1 cellular context compared by ENCODE assay signal in the genomic region with DNA sequence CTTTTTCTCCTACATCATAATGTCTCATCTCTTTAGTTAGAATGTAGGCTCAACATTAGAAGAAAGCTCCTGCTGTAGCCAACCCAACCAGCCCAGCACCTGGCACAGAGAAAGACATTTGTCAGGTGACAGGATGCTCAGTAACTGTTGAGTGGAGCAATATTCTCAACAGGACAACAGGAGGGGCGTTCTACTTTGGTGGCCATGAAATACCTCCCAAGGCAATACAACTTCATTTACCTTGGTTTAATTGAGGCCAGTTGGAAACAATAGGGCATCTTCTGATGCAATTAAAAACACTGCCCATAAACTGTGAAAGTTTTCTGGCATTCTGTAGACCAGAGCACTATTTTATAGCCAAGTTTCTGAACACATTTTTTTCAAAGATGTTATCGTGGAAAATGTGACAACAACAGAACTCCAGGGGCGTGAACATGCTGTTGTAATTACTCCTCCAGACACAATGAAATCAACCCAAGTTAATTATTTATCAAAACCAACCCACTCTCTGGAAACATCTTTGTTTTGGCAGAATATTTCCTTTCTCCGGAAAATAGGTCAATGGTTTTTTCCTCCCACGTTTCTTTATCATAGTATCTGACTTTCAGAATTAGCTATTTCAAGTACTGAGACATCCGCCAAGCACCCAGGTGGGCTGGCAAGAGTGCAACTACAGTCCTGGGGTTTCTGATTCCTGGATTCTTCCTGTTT.
A peak's percentile ranks its signal among the peaks of the same experiment; 100 is the strongest.
TF ChIP-seq lines count a peak whose summit lies in the region.

No MANE protein-coding gene starts in this region.

TF ChIP-seq in PFSK-1, 5 proteins besides CTCF, POLR2A, EP300 and RAD21 (continued from another document):
- TF ChIP-seq, protein P1, sequence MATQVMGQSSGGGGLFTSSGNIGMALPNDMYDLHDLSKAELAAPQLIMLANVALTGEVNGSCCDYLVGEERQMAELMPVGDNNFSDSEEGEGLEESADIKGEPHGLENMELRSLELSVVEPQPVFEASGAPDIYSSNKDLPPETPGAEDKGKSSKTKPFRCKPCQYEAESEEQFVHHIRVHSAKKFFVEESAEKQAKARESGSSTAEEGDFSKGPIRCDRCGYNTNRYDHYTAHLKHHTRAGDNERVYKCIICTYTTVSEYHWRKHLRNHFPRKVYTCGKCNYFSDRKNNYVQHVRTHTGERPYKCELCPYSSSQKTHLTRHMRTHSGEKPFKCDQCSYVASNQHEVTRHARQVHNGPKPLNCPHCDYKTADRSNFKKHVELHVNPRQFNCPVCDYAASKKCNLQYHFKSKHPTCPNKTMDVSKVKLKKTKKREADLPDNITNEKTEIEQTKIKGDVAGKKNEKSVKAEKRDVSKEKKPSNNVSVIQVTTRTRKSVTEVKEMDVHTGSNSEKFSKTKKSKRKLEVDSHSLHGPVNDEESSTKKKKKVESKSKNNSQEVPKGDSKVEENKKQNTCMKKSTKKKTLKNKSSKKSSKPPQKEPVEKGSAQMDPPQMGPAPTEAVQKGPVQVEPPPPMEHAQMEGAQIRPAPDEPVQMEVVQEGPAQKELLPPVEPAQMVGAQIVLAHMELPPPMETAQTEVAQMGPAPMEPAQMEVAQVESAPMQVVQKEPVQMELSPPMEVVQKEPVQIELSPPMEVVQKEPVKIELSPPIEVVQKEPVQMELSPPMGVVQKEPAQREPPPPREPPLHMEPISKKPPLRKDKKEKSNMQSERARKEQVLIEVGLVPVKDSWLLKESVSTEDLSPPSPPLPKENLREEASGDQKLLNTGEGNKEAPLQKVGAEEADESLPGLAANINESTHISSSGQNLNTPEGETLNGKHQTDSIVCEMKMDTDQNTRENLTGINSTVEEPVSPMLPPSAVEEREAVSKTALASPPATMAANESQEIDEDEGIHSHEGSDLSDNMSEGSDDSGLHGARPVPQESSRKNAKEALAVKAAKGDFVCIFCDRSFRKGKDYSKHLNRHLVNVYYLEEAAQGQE (IDR thresholded peaks at IDR 0.05; ENCODE audit: insufficient read depth in 1 of 2, low read depth in 2 of 2, low read length in 2 of 2), result peak in 1 of 2 experiments; percentile 69; a peak in 1 of 4 replicates
- TF ChIP-seq SIN3A (IDR thresholded peaks at IDR 0.05; ENCODE audit: borderline replicate concordance, insufficient read depth, low read length), result peak; percentile 18; the same call in 1 of the 2 replicates
